29 cellular contexts compared by ENCODE assay signal in the genomic region with DNA sequence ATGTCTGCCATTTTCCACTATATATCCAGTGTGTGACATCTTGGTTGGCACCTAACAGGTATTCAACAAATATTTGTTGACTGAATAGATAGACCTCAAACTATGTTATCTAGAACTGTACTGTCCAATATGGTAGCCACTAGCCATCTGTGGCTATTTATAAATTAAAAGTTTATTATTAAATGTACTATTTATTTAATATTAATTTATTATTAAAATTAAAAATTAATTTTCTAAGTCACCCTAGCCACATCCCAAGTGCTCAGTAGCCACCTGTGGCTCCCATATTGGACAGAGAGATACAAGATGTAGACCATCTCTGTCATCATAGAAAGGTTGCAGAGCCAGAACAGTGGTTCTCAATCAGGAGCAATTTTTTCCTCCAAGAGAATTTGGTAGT.
"Had no signal": no experiment of that assay in that cellular context is flagged by ENCODE, and none has a peak within 500 bp of the region (broad histone marks: within the 10 kb centered on the region; RNA-seq: fewer than 3 reads in every experiment).

No MANE protein-coding gene starts in this region.

- H3K9me3 ChIP-seq: colonic mucosa, esophagus squamous epithelium, gastrocnemius medialis had no signal

- H3K4me3 ChIP-seq: colonic mucosa, coronary artery, dorsolateral prefrontal cortex, esophagus muscularis mucosa, esophagus squamous epithelium, gastrocnemius medialis, gastroesophageal sphincter, heart left ventricle, heart right ventricle had no signal

- FAIRE-seq: colon, endometrium, endothelial cell of umbilical vein, frontal cortex had no signal

- H3K27me3 Mint-ChIP-seq: dendritic cell treated with granulocyte-macrophage colony-stimulating factor and Interleukin-4, amounts not matched to agents 40 ng/mL and 50 ng/mL, for 4 days; effector memory CD8-positive, alpha-beta T cell had no signal

- H3K9me3 Mint-ChIP-seq: dendritic cell treated with granulocyte-macrophage colony-stimulating factor and Interleukin-4, amounts not matched to agents 40 ng/mL and 50 ng/mL, for 4 days; endodermal cell had no signal

- ATAC-seq: effector memory CD8-positive, alpha-beta T cell; esophagus mucosa; foreskin keratinocyte; gastrocnemius medialis; gastroesophageal sphincter; heart left ventricle; heart right ventricle had no signal

- H3K4me1 ChIP-seq: colonic mucosa, esophagus muscularis mucosa, esophagus squamous epithelium, foreskin keratinocyte, gastrocnemius medialis, gastroesophageal sphincter, heart left ventricle, heart right ventricle had no signal

- DNase-seq: colonic mucosa; cortex of kidney; dermis blood vessel endothelial cell; dorsolateral prefrontal cortex; effector CD4-positive, alpha-beta T cell; effector CD8-positive, alpha-beta T cell; effector memory CD4-positive, alpha-beta T cell; effector memory CD8-positive, alpha-beta T cell; endodermal cell; erythroblast; esophagus squamous epithelium; foreskin fibroblast; foreskin keratinocyte; foreskin melanocyte; gastrocnemius medialis; glutamatergic neuron; head of caudate nucleus; heart left ventricle; heart right ventricle had no signal

- H3K4me1 Mint-ChIP-seq: endodermal cell had no signal

- H3K36me3 ChIP-seq: colonic mucosa, esophagus muscularis mucosa, esophagus squamous epithelium, gastrocnemius medialis, gastroesophageal sphincter, heart left ventricle, heart right ventricle had no signal

- H3K27me3 ChIP-seq: colonic mucosa, dorsolateral prefrontal cortex, esophagus muscularis mucosa, esophagus squamous epithelium, foreskin keratinocyte, gastrocnemius medialis, heart left ventricle had no signal

- H3K27ac Mint-ChIP-seq: dendritic cell treated with granulocyte-macrophage colony-stimulating factor and Interleukin-4, amounts not matched to agents 40 ng/mL and 50 ng/mL, for 4 days; effector memory CD8-positive, alpha-beta T cell; endodermal cell had no signal

- H3K27ac ChIP-seq: colonic mucosa, coronary artery, epithelial cell of prostate, esophagus muscularis mucosa, esophagus squamous epithelium, foreskin keratinocyte, gastrocnemius medialis, gastroesophageal sphincter, heart left ventricle, heart right ventricle had no signal

- H3K4me3 Mint-ChIP-seq: dendritic cell treated with granulocyte-macrophage colony-stimulating factor and Interleukin-4, amounts not matched to agents 40 ng/mL and 50 ng/mL, for 4 days; effector memory CD8-positive, alpha-beta T cell; endodermal cell had no signal
